In the genomic region with DNA sequence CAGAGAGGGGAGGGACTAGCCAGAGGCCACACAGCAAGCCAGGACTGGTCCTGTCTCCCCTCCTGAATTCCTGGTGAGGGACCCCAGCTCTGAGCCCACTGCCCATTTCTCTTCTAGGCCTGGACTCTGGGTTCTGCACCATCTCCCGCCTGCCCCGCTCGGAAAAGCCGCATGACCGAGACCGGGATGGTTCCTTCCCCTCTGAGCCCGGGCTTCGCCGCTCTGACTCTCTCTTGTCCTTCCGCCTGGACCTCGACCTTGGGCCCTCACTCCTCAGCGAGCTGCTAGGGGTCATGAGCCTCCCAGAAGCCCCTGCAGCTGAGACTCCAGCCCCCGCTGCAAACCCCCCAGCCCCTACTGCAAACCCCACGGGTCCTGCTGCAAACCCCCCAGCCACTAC, we compare ENCODE assay signal across 1 cellular context.
TF ChIP-seq lines count a peak whose summit lies in the region.

No MANE protein-coding gene starts in this region.

TF ChIP-seq in H1, 55 proteins besides CTCF, POLR2A, EP300 and RAD21:
- TF ChIP-seq NRF1 (IDR thresholded peaks at IDR 0.05; ENCODE audit: low read depth, low read length): no peak
- TF ChIP-seq JUND (IDR thresholded peaks at IDR 0.05; ENCODE audit: low read length): no peak
- TF ChIP-seq, protein P1, sequence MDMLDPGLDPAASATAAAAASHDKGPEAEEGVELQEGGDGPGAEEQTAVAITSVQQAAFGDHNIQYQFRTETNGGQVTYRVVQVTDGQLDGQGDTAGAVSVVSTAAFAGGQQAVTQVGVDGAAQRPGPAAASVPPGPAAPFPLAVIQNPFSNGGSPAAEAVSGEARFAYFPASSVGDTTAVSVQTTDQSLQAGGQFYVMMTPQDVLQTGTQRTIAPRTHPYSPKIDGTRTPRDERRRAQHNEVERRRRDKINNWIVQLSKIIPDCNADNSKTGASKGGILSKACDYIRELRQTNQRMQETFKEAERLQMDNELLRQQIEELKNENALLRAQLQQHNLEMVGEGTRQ (IDR thresholded peaks at IDR 0.05; ENCODE audit: low read length): no peak
- no peak for TF ChIP-seq CREB1 (IDR thresholded peaks at IDR 0.05)
- no peak for TF ChIP-seq CTBP2 (IDR thresholded peaks at IDR 0.05; ENCODE audit: borderline replicate concordance, insufficient read depth, insufficient read length, low read length)
- TF ChIP-seq RNF2 (IDR thresholded peaks at IDR 0.05; ENCODE audit: borderline replicate concordance, low read depth, low read length, missing control alignments, poor library complexity, severe bottlenecking): no peak
- no peak for TF ChIP-seq SUZ12 (IDR thresholded peaks at IDR 0.05; ENCODE audit: low read length)
